In the genomic region with DNA sequence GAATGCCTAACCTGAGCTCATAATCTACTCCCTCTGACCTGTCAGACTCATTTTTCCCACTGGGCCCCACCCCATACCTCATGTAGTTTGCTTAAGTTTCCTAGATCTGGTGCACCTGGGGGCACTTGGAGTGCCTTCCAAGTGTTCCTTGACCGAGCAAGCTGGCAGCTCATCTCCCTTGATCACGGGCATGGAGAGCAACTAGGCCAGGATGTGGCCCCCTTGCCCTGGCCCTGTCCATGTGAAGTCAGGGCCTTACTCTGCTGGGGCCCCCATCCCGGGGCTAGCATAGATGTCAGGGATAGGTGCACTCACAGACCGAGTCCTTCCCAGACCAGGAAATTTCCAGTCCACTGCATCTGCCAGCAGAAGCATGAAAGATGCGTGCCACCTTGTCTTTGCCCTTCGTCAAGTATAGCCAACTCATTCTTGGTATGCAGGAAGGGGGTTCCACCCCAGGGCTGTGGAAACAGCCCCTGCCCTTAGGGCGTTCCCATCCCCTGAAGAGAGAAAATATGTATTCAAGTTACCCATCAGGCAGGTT, we compare ENCODE assay signal across 8 cellular contexts. TPM values are rescaled to one million over a fixed set of nuclear protein-coding genes. Genes with fewer than 3 reads are reported as not detected.
DNase-seq lines count a peak whose midpoint lies in the region; ATAC-seq and TF ChIP-seq lines count a peak whose summit lies in the region.

No MANE protein-coding gene starts in this region.

- peak; percentile 1 for ATAC-seq in HG02870 (IDR thresholded peaks at IDR 0.05; ENCODE audit: unreplicated experiment)
- no peak for ATAC-seq in HG03354 (IDR thresholded peaks at IDR 0.05; ENCODE audit: poor library complexity, severe bottlenecking, unreplicated experiment)
- ATAC-seq in GM21423 (IDR thresholded peaks at IDR 0.05; ENCODE audit: unreplicated experiment), result no peak

- H3K4me1 ChIP-seq in esophagus muscularis mucosa (peaks cover 70 to 80% (median 77%) of the 10 kb centered on the region in 4 donors), neutrophil (ENCODE audit: control insufficient read depth in 1 of 2, insufficient read depth in 1 of 2, low read depth in 1 of 2, low read length in 1 of 2) (peaks cover 58 to 66% of the 10 kb centered on the region in 2 experiments)

- TF ChIP-seq EP300 in esophagus muscularis mucosa (IDR thresholded peaks at IDR 0.05), result no peak

- no peak for TF ChIP-seq POLR2A in esophagus muscularis mucosa (IDR thresholded peaks at IDR 0.05; ENCODE audit: low read depth)

- TF ChIP-seq CTCF in esophagus muscularis mucosa (IDR thresholded peaks at IDR 0.05) (no peak), neutrophil (IDR thresholded peaks at IDR 0.05) (no peak)

- intact Hi-C loops in esophagus muscularis mucosa (cut with DNase I), result loop anchor here (2.0 to 5.0 kb wide), 2 partner anchors 25 to 86 kb away; no protein-coding TSS in a partner anchor

- 37% methylated on average over 6 of the region's 7 CpGs for WGBS in esophagus muscularis mucosa

- no peaks in the 10 kb centered on the region for H3K9me3 ChIP-seq in esophagus muscularis mucosa
- no peaks in the 10 kb centered on the region for H3K9me3 ChIP-seq in neutrophil

- no peaks in the 10 kb centered on the region for H3K27me3 ChIP-seq in esophagus muscularis mucosa
- no peaks in the 10 kb centered on the region for H3K27me3 ChIP-seq in neutrophil

- DNase-seq in DMS79 (lab: John Stamatoyannopoulos, UW), result peak; percentile 23
- peak; percentile 51 for DNase-seq in activated CD4-positive, CD25-positive, alpha-beta regulatory T cell treated with anti-CD3 and anti-CD28 coated beads, Interleukin-2, amount 50 U/mL, for 72 hours
- peak; percentile 92 for DNase-seq in esophagus muscularis mucosa (ENCODE audit: extremely low spot score)
- DNase-seq in occipital lobe (lab: John Stamatoyannopoulos, UW), result no peak

- H3K36me3 ChIP-seq in esophagus muscularis mucosa (no peaks in the 10 kb centered on the region), neutrophil (no peaks in the 10 kb centered on the region)

- peak overlapping the region; percentile 73 to 94 (median 78) for H3K4me3 ChIP-seq in esophagus muscularis mucosa
- H3K4me3 ChIP-seq in neutrophil (ENCODE audit: low read depth in 1 of 2, low read length in 1 of 2), result peak overlapping the region; percentile 72 to 77

- H3K27ac ChIP-seq in esophagus muscularis mucosa (replicated peaks in 1 of 4), result peak overlapping the region; percentile 96 to 99 (median 98)
- peak overlapping the region; percentile 94 for H3K27ac ChIP-seq in neutrophil

RNA-seq across cellular contexts. Expression of a gene that starts 41.9 kb away (rescaled TPM):
- total RNA-seq in esophagus muscularis mucosa (1 to 10 TPM; 6.2 to 8.8 (median 7.5) TPM), occipital lobe (10.5 TPM)
